Comparison of ENCODE assay signal across 14 cellular contexts in genomic region chr9:7405924-7406604, GRCh38.
DNase-seq lines count a peak whose midpoint lies in the region; ATAC-seq and TF ChIP-seq lines count a peak whose summit lies in the region.
"Had no signal": no experiment of that assay in that cellular context is flagged by ENCODE, and none has a peak within 500 bp of the region (broad histone marks: within the 10 kb centered on the region; RNA-seq: fewer than 3 reads in every experiment).

No MANE protein-coding gene starts in this region.

- H3K4me1 ChIP-seq in osteoblast (ENCODE audit: insufficient read depth, low read length) (no peaks in the 10 kb centered on the region), lower lobe of right lung (no peaks in the 10 kb centered on the region)
- H3K4me1 ChIP-seq: Peyer's patch had no signal

- intact Hi-C loops in lower lobe of right lung (cut with DNase I), result no loop called here

- no peaks in the 10 kb centered on the region for H4K20me1 ChIP-seq in osteoblast (ENCODE audit: insufficient read depth, low read length)

- H3K79me2 ChIP-seq in osteoblast (ENCODE audit: insufficient read depth, low read length), result no peaks in the 10 kb centered on the region

- H3K27ac ChIP-seq in osteoblast (ENCODE audit: low read depth, low read length) (no peak overlapping the region), lower lobe of right lung (no peak overlapping the region)
- H3K27ac ChIP-seq: Peyer's patch had no signal

- H3K27me3 ChIP-seq in osteoblast (ENCODE audit: insufficient read depth, low read length) (no peaks in the 10 kb centered on the region), lower lobe of right lung (ENCODE audit: low read depth) (no peaks in the 10 kb centered on the region)
- H3K27me3 ChIP-seq: Peyer's patch had no signal

- H3K9me3 ChIP-seq in osteoblast (ENCODE audit: low read depth, low read length), result no peaks in the 10 kb centered on the region
- H3K9me3 ChIP-seq in lower lobe of right lung, result no peaks in the 10 kb centered on the region
- H3K9me3 ChIP-seq: Peyer's patch had no signal

- DNase-seq in mesothelial cell of epicardium (ENCODE audit: low spot score in 2 of 2, unreplicated experiment in 2 of 2) (no peak), NCI-H1694 (lab: John Stamatoyannopoulos, UW) (no peak), osteoblast (ENCODE audit: insufficient read length, low spot score, missing footprints) (no peak), lower lobe of right lung (no peak)
- DNase-seq: central memory CD4-positive, alpha-beta T cell; GOT3; naive thymus-derived CD4-positive, alpha-beta T cell; NCI-H2171; Peyer's patch had no signal

- H3K4me3 ChIP-seq in osteoblast (ENCODE audit: insufficient read depth, low read length) (no peak overlapping the region), lower lobe of right lung (no peak overlapping the region)
- H3K4me3 ChIP-seq: Peyer's patch, smooth muscle cell had no signal

- H3K27me3 Mint-ChIP-seq in mesothelial cell of epicardium (ENCODE audit: low read depth), result no peaks in the 10 kb centered on the region

- H3K36me3 ChIP-seq in osteoblast (ENCODE audit: insufficient read depth, low read length) (no peaks in the 10 kb centered on the region), lower lobe of right lung (no peaks in the 10 kb centered on the region)
- H3K36me3 ChIP-seq: Peyer's patch had no signal

- no peak overlapping the region for H2AFZ ChIP-seq in osteoblast (ENCODE audit: low read length)

- TF ChIP-seq CTCF in mesothelial cell of epicardium (IDR thresholded peaks at IDR 0.05; ENCODE audit: unreplicated experiment) (no peak), osteoblast (IDR thresholded peaks at IDR 0.05; ENCODE audit: extremely low read depth, low read depth, low read length) (no peak), lower lobe of right lung (IDR thresholded peaks at IDR 0.05) (no peak)

- H3K4me2 ChIP-seq in osteoblast (ENCODE audit: insufficient read depth, low read length), result no peak overlapping the region
- H3K4me2 ChIP-seq: smooth muscle cell had no signal

- H3K36me3 Mint-ChIP-seq in mesothelial cell of epicardium, result no peaks in the 10 kb centered on the region
- H3K36me3 Mint-ChIP-seq: naive thymus-derived CD4-positive, alpha-beta T cell had no signal

- no peak overlapping the region for H3K27ac Mint-ChIP-seq in mesothelial cell of epicardium

- H3K4me3 Mint-ChIP-seq in mesothelial cell of epicardium, result no peak overlapping the region
- H3K4me3 Mint-ChIP-seq: naive thymus-derived CD4-positive, alpha-beta T cell had no signal

- peak; percentile 83 for ATAC-seq in GM18498 (IDR thresholded peaks at IDR 0.05; ENCODE audit: unreplicated experiment)
- peak; percentile 78 for ATAC-seq in GM19452 (IDR thresholded peaks at IDR 0.05; ENCODE audit: unreplicated experiment)
- ATAC-seq in HG02852 (IDR thresholded peaks at IDR 0.05; ENCODE audit: unreplicated experiment), result peak; percentile 92
- ATAC-seq in HG03571 (IDR thresholded peaks at IDR 0.05; ENCODE audit: unreplicated experiment), result peak; percentile 74
- no peak for ATAC-seq in lower lobe of right lung
- ATAC-seq: naive thymus-derived CD4-positive, alpha-beta T cell had no signal

- peaks cover 27% of the 10 kb centered on the region for H3K4me1 Mint-ChIP-seq in mesothelial cell of epicardium

- peaks cover 19% of the 10 kb centered on the region for H3K9me3 Mint-ChIP-seq in mesothelial cell of epicardium

Comparison
In these comparisons a context has a peak if more than half of its experiments do, and no peak if none do; other contexts are left out.
1. ATAC-seq: peak in GM18498 (single experiment), GM19452 (single experiment), HG02852 (single experiment) and HG03571 (single experiment); none in lower lobe of right lung (0 of 2).